Comparison of ENCODE assay signal across 10 cellular contexts in the genomic region with DNA sequence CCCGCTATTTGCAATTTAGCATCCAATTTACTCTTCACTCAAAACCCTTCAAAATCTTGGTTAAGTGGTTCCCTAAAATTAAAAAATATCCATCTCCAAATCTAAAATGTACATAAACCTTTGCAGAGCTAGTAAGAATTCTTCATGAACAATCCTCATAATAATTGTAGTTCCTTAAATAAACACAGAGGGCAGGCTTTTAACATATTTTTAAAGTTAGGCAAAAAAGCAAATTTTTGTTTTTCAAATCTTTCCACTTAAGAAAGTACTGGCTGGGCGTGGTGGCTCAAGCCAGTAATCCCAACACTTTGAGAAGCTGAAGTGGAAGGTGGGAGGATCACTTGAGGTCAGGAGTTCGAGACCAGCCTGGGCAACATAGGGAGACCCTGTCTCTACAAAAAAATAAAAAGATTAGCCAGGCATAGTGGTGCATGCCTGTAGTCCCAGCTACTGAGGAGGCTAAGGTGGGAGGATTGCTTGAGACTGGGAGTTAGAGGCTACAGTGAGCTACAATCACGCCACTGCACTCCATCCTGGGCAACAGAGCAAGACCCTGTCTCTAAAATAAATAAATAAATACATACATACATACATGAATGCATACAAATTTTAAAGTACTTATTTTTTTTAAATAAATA. TPM values are rescaled to one million over a fixed set of nuclear protein-coding genes. Genes with fewer than 3 reads are reported as not detected.
A peak's percentile ranks its signal among the peaks of the same experiment; 100 is the strongest.
DNase-seq lines count a peak whose midpoint lies in the region; ATAC-seq, FAIRE-seq and TF ChIP-seq lines count a peak whose summit lies in the region.
"Had no signal": no experiment of that assay in that cellular context is flagged by ENCODE, and none has a peak within 500 bp of the region (broad histone marks: within the 10 kb centered on the region; RNA-seq: fewer than 3 reads in every experiment).

No MANE protein-coding gene starts in this region.

- H3K4me1 ChIP-seq in hepatocyte (ENCODE audit: insufficient read depth), result no peaks in the 10 kb centered on the region

- H3K4me3 ChIP-seq in hepatocyte, result no peak overlapping the region

- no peaks in the 10 kb centered on the region for H3K27me3 ChIP-seq in hepatocyte

- no peak overlapping the region for H3K4me2 ChIP-seq in hepatocyte

- FAIRE-seq in A204.1 (lab: Jason Lieb, UNC) (peak; percentile 88), TTC549 (lab: Jason Lieb, UNC) (peak; percentile 41)
- FAIRE-seq: GM12892 had no signal

- DNase-seq in hepatocyte (ENCODE audit: low spot score) (peak; percentile 29), NCI-H2081 (lab: John Stamatoyannopoulos, UW) (no peak), iPS-NIHi7 (ENCODE audit: extremely low spot score) (no peak)
- no peak for DNase-seq in activated CD8-positive, alpha-beta memory T cell treated with anti-CD3 and anti-CD28 coated beads, Interleukin-2, amount 50 U/mL, for 4 hours
- DNase-seq: caudate nucleus had no signal

- ATAC-seq in HG03439 (IDR thresholded peaks at IDR 0.05; ENCODE audit: unreplicated experiment), result no peak

- H3K9me3 ChIP-seq in hepatocyte (ENCODE audit: low read depth), result no peaks in the 10 kb centered on the region

- 0 out of 2 replicates have a peak, but pooled peaks have one; percentile 5 for TF ChIP-seq CTCF in GM12874 (IDR thresholded peaks at IDR 0.05; ENCODE audit: insufficient read depth, low read depth, low read length)
- TF ChIP-seq CTCF in hepatocyte (IDR thresholded peaks at IDR 0.05; ENCODE audit: poor library complexity), result peak; percentile 47

- H3K79me2 ChIP-seq in hepatocyte, result no peaks in the 10 kb centered on the region

- no peak overlapping the region for H3K27ac ChIP-seq in hepatocyte

- no peaks in the 10 kb centered on the region for H3K9me2 ChIP-seq in hepatocyte (replicated peaks; ENCODE audit: insufficient read depth)

- WGBS in hepatocyte (ENCODE audit: low lambda C conversion rate, missing lambda C conversion rate), result 91% methylated on average over 4 of the region's 4 CpGs

- no peaks in the 10 kb centered on the region for H4K20me1 ChIP-seq in hepatocyte (ENCODE audit: insufficient read depth, poor library complexity, severe bottlenecking)

- H2AFZ ChIP-seq in hepatocyte, result no peak overlapping the region

- no peaks in the 10 kb centered on the region for H3K36me3 ChIP-seq in hepatocyte (replicated peaks; ENCODE audit: insufficient read depth, low read depth)

RNA-seq across cellular contexts. Expression of gene PLAAT3, which starts 25.1 kb away (rescaled TPM):
- 26.9 and 32.4 TPM in 2 replicates for total RNA-seq in hepatocyte
- polyA plus RNA-seq in hepatocyte, result 49.6 and 59.9 TPM in 2 replicates

RNA-seq across cellular contexts. Expression of gene ATL3, which starts 31.9 kb away (rescaled TPM):
- total RNA-seq in hepatocyte, result 30.1 and 36.2 TPM in 2 replicates
- polyA plus RNA-seq in hepatocyte, result 8.7 and 9.7 TPM in 2 replicates

RNA-seq across cellular contexts. Expression of gene RTN3, which starts 42.0 kb away (rescaled TPM):
- total RNA-seq in hepatocyte, result 85.4 and 89.9 TPM in 2 replicates
- polyA plus RNA-seq in hepatocyte, result 84.0 and 108 TPM in 2 replicates
